Comparison of ENCODE assay signal across 22 cellular contexts in the genomic region with DNA sequence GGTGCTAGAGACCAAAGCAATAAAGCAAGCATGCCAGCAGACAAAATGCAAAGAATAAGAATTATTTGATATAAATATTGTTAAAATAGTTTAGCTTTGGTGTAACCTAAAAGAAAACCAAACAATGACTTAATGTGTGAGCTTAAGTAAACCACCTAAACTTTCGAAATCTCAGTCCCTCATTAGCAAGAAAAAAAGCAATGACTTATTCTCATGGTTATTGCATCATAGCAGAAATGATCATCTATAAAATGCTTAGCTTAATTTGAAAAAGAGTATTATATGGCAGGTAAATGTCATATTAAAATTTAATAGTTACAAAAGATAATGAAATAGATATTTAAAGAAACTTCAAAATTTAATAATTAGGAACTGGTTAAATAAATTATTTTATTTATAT.
"Had no signal": no experiment of that assay in that cellular context is flagged by ENCODE, and none has a peak within 500 bp of the region (broad histone marks: within the 10 kb centered on the region; RNA-seq: fewer than 3 reads in every experiment).

No MANE protein-coding gene starts in this region.

- FAIRE-seq: keratinocyte had no signal

- H3K36me3 ChIP-seq: sigmoid colon, uterus had no signal

- H3K27me3 ChIP-seq: sigmoid colon, uterus had no signal

- ATAC-seq: activated CD8-positive, alpha-beta T cell treated with anti-CD3 and anti-CD28 coated beads for 36 hours; activated naive CD8-positive, alpha-beta T cell treated with anti-CD3 and anti-CD28 coated beads, Interleukin-2, amount 50 U/mL, for 24 hours; activated T-cell treated with anti-CD3 and anti-CD28 coated beads, Interleukin-2, amount 50 U/mL, for 4 hours; left colon; stimulated activated memory B cell treated with anti-CD40 and anti-IgM and Interleukin-4, amounts not matched to agents 10 μg/mL and 1 μg/mL and 100 μg/mL, for 72 hours; stimulated activated naive CD8-positive, alpha-beta T cell treated with anti-CD3 and anti-CD28 coated beads, Interleukin-15, amount 100 ng/mL, for 72 hours; T-helper 17 cell had no signal

- DNase-seq: activated CD4-positive, alpha-beta T cell treated with anti-CD3 and anti-CD28 coated beads, Interleukin-2, amount 50 U/mL, for 1 hour; activated CD4-positive, CD25-positive, alpha-beta regulatory T cell treated with anti-CD3 and anti-CD28 coated beads, Interleukin-2, amount 50 U/mL, for 72 hours; activated CD8-positive, alpha-beta T cell treated with anti-CD3 and anti-CD28 coated beads for 36 hours; activated naive CD8-positive, alpha-beta T cell treated with anti-CD3 and anti-CD28 coated beads, Interleukin-2, amount 50 U/mL, for 24 hours; activated T-cell treated with anti-CD3 and anti-CD28 coated beads, Interleukin-2, amount 50 U/mL, for 4 hours; dermis blood vessel endothelial cell; effector CD4-positive, alpha-beta T cell; foreskin melanocyte; left colon; mammary epithelial cell; retina; sigmoid colon; small intestine; stimulated activated CD4-positive, alpha-beta T cell treated with anti-CD3 and anti-CD28 coated beads, Interleukin-4, amount 100 ng/mL, for 24 hours; stimulated activated CD8-positive, alpha-beta memory T cell treated with anti-CD3 and anti-CD28 coated beads, Interleukin-4, amount 100 ng/mL, for 48 hours; stimulated activated naive CD8-positive, alpha-beta T cell treated with anti-CD3 and anti-CD28 coated beads, Interleukin-15, amount 100 ng/mL, for 72 hours; substantia nigra; T-helper 17 cell; T1000; uterus had no signal

- H3K4me3 ChIP-seq: sigmoid colon, uterus had no signal

- H3K9me3 ChIP-seq: sigmoid colon, uterus had no signal

- H3K27ac ChIP-seq: sigmoid colon, uterus had no signal

- H3K4me1 ChIP-seq: sigmoid colon, uterus had no signal
